ENCODE assay signal across 18 cellular contexts in the genomic region with DNA sequence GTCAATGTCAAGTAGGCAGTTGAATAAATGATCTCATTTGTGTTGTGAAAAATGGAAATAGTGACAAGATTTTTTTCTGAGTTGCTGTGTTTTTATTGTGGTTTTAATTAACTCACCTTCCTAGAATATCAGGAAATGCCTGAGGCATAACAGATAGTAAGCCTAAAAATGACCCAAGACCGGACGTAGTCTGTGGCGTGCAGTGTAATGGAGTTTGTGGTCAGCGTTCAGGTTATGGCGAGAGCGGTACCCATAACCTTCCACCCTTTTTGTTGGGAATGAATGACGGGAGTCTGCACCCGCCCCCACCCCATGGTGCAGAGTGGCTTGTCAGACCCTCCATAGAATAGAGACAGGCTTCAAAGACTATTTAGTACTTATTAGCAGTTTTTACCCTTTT.
DNase-seq lines count a peak whose midpoint lies in the region; ATAC-seq and TF ChIP-seq lines count a peak whose summit lies in the region.
"Had no signal": no experiment of that assay in that cellular context is flagged by ENCODE, and none has a peak within 500 bp of the region (broad histone marks: within the 10 kb centered on the region; RNA-seq: fewer than 3 reads in every experiment).

No MANE protein-coding gene starts in this region.

- no peak for DNase-seq in activated CD4-positive, alpha-beta T cell treated with anti-CD3 and anti-CD28 coated beads, Interleukin-2, amount 10 ng/mL, durations not matched to agents 24 days and 14 days
- no peak for DNase-seq in activated CD4-positive, alpha-beta T cell treated with anti-CD3 and anti-CD28 coated beads for 1 hour
- DNase-seq in RWPE1 (ENCODE audit: low spot score): peak; percentile 27
- no peak for DNase-seq in chondrocyte (ENCODE audit: low spot score)
- peak; percentile 51 for DNase-seq in osteocyte (ENCODE audit: extremely low spot score, unreplicated experiment)
- no peak for DNase-seq in left lobe of liver (ENCODE audit: low spot score)
- no peak for DNase-seq in NOMO-1 treated with dmso at 0.1 percent for 144 hours (lab: John Stamatoyannopoulos, UW; ENCODE audit: unreplicated experiment)
- DNase-seq in lower lobe of right lung: no peak
- DNase-seq: activated CD8-positive, alpha-beta memory T cell treated with anti-CD3 and anti-CD28 coated beads, Interleukin-2, amount 50 U/mL, for 4 hours; heart right ventricle; left colon; NCI-H1048; NCI-H2171; psoas muscle; stimulated activated CD4-positive, alpha-beta T cell treated with anti-CD3 and anti-CD28 coated beads, Interleukin-12 subunit alpha, Interleukin-12 subunit beta, amount 100 ng/mL, for 4 hours had no signal

- no peaks in the 10 kb centered on the region for H3K27me3 Mint-ChIP-seq in activated CD4-positive, alpha-beta T cell treated with anti-CD3 and anti-CD28 coated beads, Interleukin-2, amount 10 ng/mL, durations not matched to agents 24 days and 14 days
- H3K27me3 Mint-ChIP-seq in chondrocyte (ENCODE audit: low read depth): no peaks in the 10 kb centered on the region
- H3K27me3 Mint-ChIP-seq in osteocyte (ENCODE audit: unreplicated experiment): no peaks in the 10 kb centered on the region
- H3K27me3 Mint-ChIP-seq: dendritic cell treated with granulocyte-macrophage colony-stimulating factor and Interleukin-4, amounts not matched to agents 40 ng/mL and 50 ng/mL, for 4 days had no signal

- no peak overlapping the region for H3K4me3 Mint-ChIP-seq in activated CD4-positive, alpha-beta T cell treated with anti-CD3 and anti-CD28 coated beads, Interleukin-2, amount 10 ng/mL, durations not matched to agents 24 days and 14 days
- H3K4me3 Mint-ChIP-seq in chondrocyte (ENCODE audit: unreplicated experiment) (no peak overlapping the region), osteocyte (ENCODE audit: unreplicated experiment) (no peak overlapping the region)
- H3K4me3 Mint-ChIP-seq: CD8-positive, alpha-beta T cell; dendritic cell treated with granulocyte-macrophage colony-stimulating factor and Interleukin-4, amounts not matched to agents 40 ng/mL and 50 ng/mL, for 4 days had no signal

- intact Hi-C loops in activated CD4-positive, alpha-beta T cell treated with anti-CD3 and anti-CD28 coated beads, Interleukin-2, amount 10 ng/mL, durations not matched to agents 24 days and 14 days (cut with micrococcal nuclease): loop anchor here (5.0 kb wide), 2 partner anchors 33 to 113 kb away; no protein-coding TSS in a partner anchor
- intact Hi-C loops in lower lobe of right lung (cut with DNase I): no loop called here

- POLR2A ChIA-PET in RWPE1 (lab: Yijun Ruan, JAX; ENCODE audit: low non-redundant PET): no interaction called here

- CTCF ChIA-PET in RWPE1 (lab: Yijun Ruan, JAX): no interaction called here

- peak overlapping the region; percentile 51 for H3K27ac Mint-ChIP-seq in activated CD4-positive, alpha-beta T cell treated with anti-CD3 and anti-CD28 coated beads, Interleukin-2, amount 10 ng/mL, durations not matched to agents 24 days and 14 days
- H3K27ac Mint-ChIP-seq in chondrocyte (ENCODE audit: unreplicated experiment): peak overlapping the region; percentile 92
- peak overlapping the region; percentile 65 for H3K27ac Mint-ChIP-seq in osteocyte (ENCODE audit: unreplicated experiment)
- H3K27ac Mint-ChIP-seq: CD8-positive, alpha-beta T cell; dendritic cell treated with granulocyte-macrophage colony-stimulating factor and Interleukin-4, amounts not matched to agents 40 ng/mL and 50 ng/mL, for 4 days had no signal

- H3K9me3 ChIP-seq in lower lobe of right lung: no peaks in the 10 kb centered on the region

- peaks cover 29% of the 10 kb centered on the region for H3K4me1 Mint-ChIP-seq in activated CD4-positive, alpha-beta T cell treated with anti-CD3 and anti-CD28 coated beads, Interleukin-2, amount 10 ng/mL, durations not matched to agents 24 days and 14 days
- H3K4me1 Mint-ChIP-seq in chondrocyte (ENCODE audit: low read depth) (peaks cover 59% of the 10 kb centered on the region), osteocyte (ENCODE audit: unreplicated experiment) (peaks cover 44% of the 10 kb centered on the region)

- no peaks in the 10 kb centered on the region for H3K27me3 ChIP-seq in lower lobe of right lung (ENCODE audit: low read depth)
- H3K27me3 ChIP-seq: heart right ventricle had no signal

- H3K4me1 ChIP-seq in lower lobe of right lung: no peaks in the 10 kb centered on the region

- no peaks in the 10 kb centered on the region for H3K9me3 Mint-ChIP-seq in activated CD4-positive, alpha-beta T cell treated with anti-CD3 and anti-CD28 coated beads, Interleukin-2, amount 10 ng/mL, durations not matched to agents 24 days and 14 days
- H3K9me3 Mint-ChIP-seq in chondrocyte (ENCODE audit: low read depth): peaks cover 7% of the 10 kb centered on the region
- peaks cover 17% of the 10 kb centered on the region for H3K9me3 Mint-ChIP-seq in osteocyte (ENCODE audit: unreplicated experiment)

- ATAC-seq in left lobe of liver (no peak), lower lobe of right lung (no peak)
- ATAC-seq: CD8-positive, alpha-beta T cell; heart right ventricle; left colon; psoas muscle had no signal

- H3K27ac ChIP-seq in RWPE1: no peak overlapping the region
- H3K27ac ChIP-seq in lower lobe of right lung: no peak overlapping the region
- H3K27ac ChIP-seq: psoas muscle, VCaP had no signal

- no peak for TF ChIP-seq CTCF in RWPE1 (conservative IDR thresholded peaks at IDR 0.05; ENCODE audit: low read depth)
- TF ChIP-seq CTCF in chondrocyte (IDR thresholded peaks at IDR 0.05): no peak
- no peak for TF ChIP-seq CTCF in osteocyte (IDR thresholded peaks at IDR 0.05)
- TF ChIP-seq CTCF in lower lobe of right lung (IDR thresholded peaks at IDR 0.05): no peak

- H3K36me3 Mint-ChIP-seq in activated CD4-positive, alpha-beta T cell treated with anti-CD3 and anti-CD28 coated beads, Interleukin-2, amount 10 ng/mL, durations not matched to agents 24 days and 14 days (ENCODE audit: low read depth): peaks cover 25% of the 10 kb centered on the region
- H3K36me3 Mint-ChIP-seq in chondrocyte (ENCODE audit: low read depth): peaks cover 15% of the 10 kb centered on the region
- H3K36me3 Mint-ChIP-seq in osteocyte (ENCODE audit: unreplicated experiment): peaks cover 23% of the 10 kb centered on the region

- no peak overlapping the region for H3K4me3 ChIP-seq in lower lobe of right lung
- H3K4me3 ChIP-seq: heart right ventricle, psoas muscle had no signal

- no peaks in the 10 kb centered on the region for H3K36me3 ChIP-seq in lower lobe of right lung
- H3K36me3 ChIP-seq: heart right ventricle had no signal

Comparison
In these comparisons a context has a peak if more than half of its experiments do, and no peak if none do; other contexts are left out.
1. DNase-seq: peak in RWPE1 (single experiment) and osteocyte (single experiment); none in activated CD4-positive, alpha-beta T cell treated with anti-CD3 and anti-CD28 coated beads, Interleukin-2, amount 10 ng/mL, durations not matched to agents 24 days and 14 days (single experiment), activated CD4-positive, alpha-beta T cell treated with anti-CD3 and anti-CD28 coated beads for 1 hour (single experiment), chondrocyte (single experiment), left lobe of liver (single experiment), NOMO-1 treated with dmso at 0.1 percent for 144 hours (single experiment) and lower lobe of right lung (single experiment).
2. Peak in every context shown above with its lines, with median percentiles within 50 percentile points of each other: H3K27ac Mint-ChIP-seq.